In the genomic region with DNA sequence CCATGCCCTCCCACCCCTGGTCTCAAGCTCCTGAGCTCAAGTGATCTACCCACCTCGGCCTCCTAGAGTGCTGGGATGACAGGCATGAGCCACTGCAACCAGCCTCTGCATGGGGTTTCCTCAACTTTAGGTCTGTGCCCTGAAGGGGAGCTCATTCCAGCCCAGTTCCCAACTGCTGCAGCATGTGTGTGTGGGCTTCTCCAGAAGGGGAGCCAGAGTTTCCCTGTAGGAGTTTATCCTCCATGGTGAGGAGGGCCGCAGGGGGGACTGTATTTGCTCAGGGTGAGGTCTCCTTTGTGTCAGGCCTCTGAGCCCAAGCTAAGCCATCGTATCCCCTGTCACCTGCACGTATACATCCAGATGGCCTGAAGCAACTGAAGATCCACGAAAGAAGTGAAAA, we compare ENCODE assay signal across 27 cellular contexts. TPM values are rescaled to one million over a fixed set of nuclear protein-coding genes. Genes with fewer than 3 reads are reported as not detected.
A peak's percentile ranks its signal among the peaks of the same experiment; 100 is the strongest.
DNase-seq lines count a peak whose midpoint lies in the region; ATAC-seq, FAIRE-seq and TF ChIP-seq lines count a peak whose summit lies in the region.
"Had no signal": no experiment of that assay in that cellular context is flagged by ENCODE, and none has a peak within 500 bp of the region (broad histone marks: within the 10 kb centered on the region; RNA-seq: fewer than 3 reads in every experiment).

No MANE protein-coding gene starts in this region.

- peak overlapping the region; percentile 87 for H3K27ac Mint-ChIP-seq in progenitor cell of endocrine pancreas
- H3K27ac Mint-ChIP-seq: CD4-positive, alpha-beta T cell; CD8-positive, alpha-beta memory T cell had no signal

- H4K20me1 ChIP-seq in HepG2 (ENCODE audit: insufficient read depth, low read length), result no peaks in the 10 kb centered on the region
- no peaks in the 10 kb centered on the region for H4K20me1 ChIP-seq in H1 (replicated peaks in 1 of 2; ENCODE audit: control insufficient read depth in 1 of 2, insufficient read depth in 2 of 2, low read length in 2 of 2)
- H4K20me1 ChIP-seq: BLaER1 treated with 17β-estradiol and CSF1 and Interleukin-3, amounts not matched to agents 10 nM and 100 nM had no signal

- no peak for TF ChIP-seq EP300 in HepG2 (IDR thresholded peaks at IDR 0.05; ENCODE audit: low read depth in 2 of 2, low read length in 2 of 2)
- TF ChIP-seq EP300 in HepG2 (CRISPR knock-in tag; IDR thresholded peaks at IDR 0.05; ENCODE audit: borderline replicate concordance), result no peak
- TF ChIP-seq EP300 in H1 (IDR thresholded peaks at IDR 0.05; ENCODE audit: borderline replicate concordance in 1 of 2, low read depth in 2 of 2, low read length in 2 of 2), result no peak

- H2BK12ac ChIP-seq in H1 (ENCODE audit: low read depth, low read length), result no peak overlapping the region

- CTCF ChIA-PET in HepG2 (lab: Yijun Ruan, JAX; ENCODE audit: low intra/inter-chr PET ratio, low total read pairs) (no interaction called here), H1 (lab: Charles Lee; ENCODE audit: partially characterized antibody) (interaction anchor here (0.8 to 1.0 kb wide), 3 partner anchors 9 to 171 kb away, joined by 3 to 5 read pairs (median 4); no protein-coding TSS in a partner anchor)

- H2AK5ac ChIP-seq in H1 (ENCODE audit: low read depth, low read length), result no peak overlapping the region

- no peak overlapping the region for H2BK5ac ChIP-seq in H1 (ENCODE audit: low read depth, low read length)

- TF ChIP-seq POLR2A in HepG2 (IDR thresholded peaks at IDR 0.05; ENCODE audit: insufficient read depth in 1 of 2, low read depth in 2 of 2, low read length in 2 of 2), result no peak
- no peak for TF ChIP-seq POLR2A in right lobe of liver (IDR thresholded peaks at IDR 0.05)
- TF ChIP-seq POLR2A in H1 (IDR thresholded peaks at IDR 0.05; ENCODE audit: control extremely low read depth in 1 of 2, low read depth in 2 of 2, low read length in 2 of 2), result no peak

- FAIRE-seq in HepG2 (lab: Jason Lieb, UNC) (no peak), H1 (lab: Jason Lieb, UNC) (no peak)
- FAIRE-seq: A549, D721Med, GM12878, GM18507 had no signal

- BruUV-seq in HepG2 (replicated peaks; lab: Mats Ljungman, UMichigan), result no TSS peak

- H3K18ac ChIP-seq in H1 (ENCODE audit: extremely low read depth, low read length), result no peak overlapping the region

- H2BK15ac ChIP-seq in H1 (ENCODE audit: low read length), result no peak overlapping the region

- H2BK120ac ChIP-seq in H1 (replicated peaks; ENCODE audit: low read depth, low read length), result no peak overlapping the region

- H3K4me1 Mint-ChIP-seq in progenitor cell of endocrine pancreas (ENCODE audit: low read depth), result peaks cover 41% of the 10 kb centered on the region
- H3K4me1 Mint-ChIP-seq: CD14-positive monocyte had no signal

- intact Hi-C loops in HepG2 (cut with micrococcal nuclease; ENCODE audit: unreplicated experiment) (no loop called here), right lobe of liver (cut with DNase I) (no loop called here)

- no peak for TF ChIP-seq RAD21 in HepG2 (CRISPR knock-in tag; IDR thresholded peaks at IDR 0.05)
- peak in 1 of 2 experiments; percentile 18; a peak in 1 of 4 replicates for TF ChIP-seq RAD21 in H1 (IDR thresholded peaks at IDR 0.05 in 1 of 2, conservative IDR thresholded peaks at IDR 0.05 in 1 of 2; ENCODE audit: low read depth in 2 of 2, low read length in 2 of 2)
- no peak for TF ChIP-seq RAD21 in liver (IDR thresholded peaks at IDR 0.05)

- H3K23me2 ChIP-seq in H1 (ENCODE audit: low read depth, low read length), result no peaks in the 10 kb centered on the region

- peaks cover 10% of the 10 kb centered on the region for H3K36me3 Mint-ChIP-seq in progenitor cell of endocrine pancreas (ENCODE audit: insufficient read depth)
- H3K36me3 Mint-ChIP-seq: CD14-positive monocyte had no signal

- H3K4me2 ChIP-seq in HepG2 (ENCODE audit: low read depth, low read length) (no peak overlapping the region), H1 (ENCODE audit: insufficient read depth in 1 of 2, low read depth in 2 of 2, low read length in 2 of 2) (no peak overlapping the region)
- H3K4me2 ChIP-seq: A549; BLaER1 treated with 17β-estradiol and CSF1 and Interleukin-3, amounts not matched to agents 10 nM and 100 nM had no signal

- DNase-seq in HepG2 (ENCODE audit: low spot score) (no peak), right lobe of liver (no peak), H1 (ENCODE audit: low read depth in 1 of 2, low spot score in 2 of 2) (no peak), progenitor cell of endocrine pancreas (ENCODE audit: low spot score, unreplicated experiment) (no peak), SIG-M5 treated with dmso at 0.1 percent for 504 hours (lab: John Stamatoyannopoulos, UW; ENCODE audit: unreplicated experiment) (no peak), NCI-H1436 treated with DMSO at 0.1 percent for 48 hours (lab: John Stamatoyannopoulos, UW) (no peak)
- DNase-seq: 8988T; ACHN; AML-193; BE2C; CD4-positive, alpha-beta T cell; CD8-positive, alpha-beta memory T cell; DMS 273 treated with DMSO at 0.1 percent for 48 hours; DMS79; EL; GDM1; GOT3; H7 had no signal

- H2AFZ ChIP-seq in HepG2 (ENCODE audit: low read length) (no peak overlapping the region), H1 (ENCODE audit: low read length) (no peak overlapping the region)

- no peak overlapping the region for H4K8ac ChIP-seq in H1 (ENCODE audit: extremely low read depth, insufficient read depth, low read length)

- H4K5ac ChIP-seq in H1 (ENCODE audit: insufficient read length, low read depth, low read length), result no peak overlapping the region

- peak; percentile 65 for ATAC-seq in HepG2
- ATAC-seq in right lobe of liver, result no peak
- no peak for ATAC-seq in HG03442 (IDR thresholded peaks at IDR 0.05; ENCODE audit: unreplicated experiment)
- ATAC-seq: A549, GM12878, HCT116 had no signal

- H3K4me3 ChIP-seq in HepG2 (replicated peaks in 1 of 3; ENCODE audit: insufficient read depth in 1 of 3, low read depth in 2 of 3, low read length in 3 of 3) (no peak overlapping the region), right lobe of liver (no peak overlapping the region), H1 (ENCODE audit: extremely low read depth in 1 of 4, insufficient read depth in 2 of 4, low read depth in 3 of 4, low read length in 4 of 4) (no peak overlapping the region), liver (ENCODE audit: low read depth in 1 of 3, low read length in 3 of 3) (peak overlapping the region in 2 of 3 donors; percentile 11 to 28)
- H3K4me3 ChIP-seq: A549; BLaER1 treated with 17β-estradiol and CSF1 and Interleukin-3, amounts not matched to agents 10 nM and 100 nM; GM12878 had no signal

- no peak overlapping the region for H2BK20ac ChIP-seq in H1 (ENCODE audit: low read length)

- H3K79me2 ChIP-seq in HepG2 (ENCODE audit: insufficient read depth, low read length) (no peaks in the 10 kb centered on the region), H1 (ENCODE audit: control insufficient read depth in 1 of 2, insufficient read depth in 2 of 2, low read length in 2 of 2) (no peaks in the 10 kb centered on the region)

- H3K4ac ChIP-seq in H1 (replicated peaks; ENCODE audit: insufficient read length, low read depth, low read length), result no peak overlapping the region

- no peak overlapping the region for H3K56ac ChIP-seq in H1 (replicated peaks; ENCODE audit: insufficient read length, low read depth, low read length)

- H3K36me3 ChIP-seq in HepG2 (replicated peaks in 1 of 2; ENCODE audit: control insufficient read depth in 1 of 2, insufficient read depth in 2 of 2, low read length in 2 of 2), result no peaks in the 10 kb centered on the region
- no peaks in the 10 kb centered on the region for H3K36me3 ChIP-seq in right lobe of liver
- peaks cover 0 to 7% (median 0%) of the 10 kb centered on the region in 4 experiments; a peak in 2 of 8 replicates for H3K36me3 ChIP-seq in H1 (ENCODE audit: control insufficient read depth in 2 of 4, insufficient read depth in 4 of 4, low read length in 3 of 4)
- H3K36me3 ChIP-seq in liver (ENCODE audit: control insufficient read depth in 4 of 4, insufficient read depth in 3 of 4, low read depth in 1 of 4, low read length in 3 of 4), result no peaks in the 10 kb centered on the region
- H3K36me3 ChIP-seq: BE2C; BLaER1 treated with 17β-estradiol and CSF1 and Interleukin-3, amounts not matched to agents 10 nM and 100 nM had no signal

- peaks cover 14% of the 10 kb centered on the region; the same call in 1 of the 2 replicates for H3K4me1 ChIP-seq in HepG2 (ENCODE audit: insufficient read depth, low read length)
- H3K4me1 ChIP-seq in right lobe of liver, result no peaks in the 10 kb centered on the region
- peaks cover 2 to 14% (median 10%) of the 10 kb centered on the region in 4 experiments; a peak in 5 of 7 replicates for H3K4me1 ChIP-seq in H1 (replicated peaks in 1 of 4; ENCODE audit: control insufficient read depth in 3 of 4, insufficient read depth in 4 of 4, low read length in 3 of 4)
- H3K4me1 ChIP-seq in liver (ENCODE audit: control insufficient read depth in 4 of 4, insufficient read depth in 4 of 4, low read length in 3 of 4), result no peaks in the 10 kb centered on the region
- H3K4me1 ChIP-seq: A549, BE2C had no signal

- no peak overlapping the region for H3K27ac ChIP-seq in HepG2 (ENCODE audit: extremely low read length, insufficient read depth, low read length)
- H3K27ac ChIP-seq in right lobe of liver, result no peak overlapping the region
- H3K27ac ChIP-seq in H1 (ENCODE audit: low read depth, low read length), result no peak overlapping the region
- H3K27ac ChIP-seq in liver (ENCODE audit: low read depth in 1 of 2, low read length in 2 of 2), result no peak overlapping the region
- H3K27ac ChIP-seq: A549; BLaER1 treated with 17β-estradiol and CSF1 and Interleukin-3, amounts not matched to agents 10 nM and 100 nM had no signal

- no peak overlapping the region for H4K91ac ChIP-seq in H1 (replicated peaks; ENCODE audit: insufficient read length, low read length)

- no peak for TF ChIP-seq CTCF in HepG2 (CRISPR knock-in tag; IDR thresholded peaks at IDR 0.05)
- no peak for TF ChIP-seq CTCF in right lobe of liver (IDR thresholded peaks at IDR 0.05)
- peak in 2 of 3 experiments; percentile 18 to 23; a peak in 2 of 4 replicates for TF ChIP-seq CTCF in H1 (IDR thresholded peaks at IDR 0.05; ENCODE audit: control extremely low read depth in 1 of 3, insufficient read depth in 1 of 3, low read depth in 1 of 3, low read length in 3 of 3)
- TF ChIP-seq CTCF in liver (IDR thresholded peaks at IDR 0.05; ENCODE audit: low read depth, low read length, missing input control), result no peak
- TF ChIP-seq CTCF in progenitor cell of endocrine pancreas (IDR thresholded peaks at IDR 0.05; ENCODE audit: unreplicated experiment), result peak; percentile 38

- 10% methylated on average over 5 of the region's 5 CpGs for WGBS in HepG2 (ENCODE audit: low lambda C conversion rate)
- WGBS in right lobe of liver (ENCODE audit: insufficient coverage, low coverage, low lambda C conversion rate, missing lambda C conversion rate), result 69% methylated on average over 5 of the region's 5 CpGs
- 85% methylated on average over 5 of the region's 5 CpGs; no CpG with 5 or more reads in 1 of the 2 experiments for WGBS in H1 (ENCODE audit: extremely low coverage in 1 of 2, insufficient coverage in 1 of 2, insufficient read length in 1 of 2, insufficient replicate concordance in 2 of 2, low coverage in 1 of 2, low lambda C conversion rate in 2 of 2, missing lambda C conversion rate in 1 of 2), 2 experiments
- WGBS in liver, result 55% methylated on average over 5 of the region's 5 CpGs

- H3K23ac ChIP-seq in H1 (ENCODE audit: insufficient read length), result no peak overlapping the region

- H3K79me1 ChIP-seq in H1 (ENCODE audit: low read depth, low read length), result no peaks in the 10 kb centered on the region

- H3K9ac ChIP-seq in HepG2 (ENCODE audit: insufficient read depth, low read depth, low read length), result no peak overlapping the region
- H3K9ac ChIP-seq in H1 (replicated peaks in 1 of 4; ENCODE audit: extremely low read depth in 1 of 4, low read depth in 3 of 4, low read length in 3 of 4), result no peak overlapping the region
- H3K9ac ChIP-seq in liver (ENCODE audit: low read depth in 1 of 2, low read length in 2 of 2), result no peak overlapping the region
- H3K9ac ChIP-seq: BLaER1 treated with 17β-estradiol and CSF1 and Interleukin-3, amounts not matched to agents 10 nM and 100 nM had no signal

- H3K9me3 Mint-ChIP-seq in progenitor cell of endocrine pancreas (ENCODE audit: low read depth), result no peaks in the 10 kb centered on the region

- no peaks in the 10 kb centered on the region; a peak in 1 of 5 replicates for H3K27me3 ChIP-seq in HepG2 (ENCODE audit: control insufficient read depth in 1 of 2, insufficient read depth in 2 of 2, low read length in 2 of 2)
- no peaks in the 10 kb centered on the region for H3K27me3 ChIP-seq in right lobe of liver
- no peaks in the 10 kb centered on the region for H3K27me3 ChIP-seq in H1 (replicated peaks in 1 of 4; ENCODE audit: control insufficient read depth in 3 of 4, extremely low read depth in 1 of 4, insufficient read depth in 3 of 4, low read length in 3 of 4)
- H3K27me3 ChIP-seq in liver (ENCODE audit: control insufficient read depth in 4 of 4, insufficient read depth in 4 of 4, low read length in 3 of 4), result peaks cover 0 to 3% (median 0%) of the 10 kb centered on the region in 4 donors
- H3K27me3 ChIP-seq: BE2C; BLaER1 treated with 17β-estradiol and CSF1 and Interleukin-3, amounts not matched to agents 10 nM and 100 nM had no signal

- POLR2A ChIA-PET in HepG2 (lab: Yijun Ruan, JAX) (no interaction called here), H1 (lab: Charles Lee; ENCODE audit: partially characterized antibody) (interaction anchor here (1.0 kb wide), 1 partner anchor 11 kb away, joined by 4 read pairs; no protein-coding TSS in a partner anchor)

- H3K14ac ChIP-seq in H1 (ENCODE audit: insufficient read length), result no peak overlapping the region

- in situ Hi-C loops in HepG2 (cut with HindIII; ENCODE audit: extremely low pct_ligation_motif_present, low pct_unique_long_range_greater_than_20kb), result no loop called here

- peaks cover 43% of the 10 kb centered on the region for H3K9me3 ChIP-seq in HepG2 (ENCODE audit: low read length)
- no peaks in the 10 kb centered on the region for H3K9me3 ChIP-seq in right lobe of liver
- no peaks in the 10 kb centered on the region for H3K9me3 ChIP-seq in H1 (ENCODE audit: insufficient read depth in 2 of 2, low read depth in 1 of 2, low read length in 1 of 2)
- peaks cover 19 to 41% (median 25%) of the 10 kb centered on the region in 4 donors for H3K9me3 ChIP-seq in liver (ENCODE audit: control insufficient read depth in 4 of 4, low read length in 3 of 4)
- H3K9me3 ChIP-seq: BE2C had no signal

- H3K27me3 Mint-ChIP-seq in progenitor cell of endocrine pancreas, result no peaks in the 10 kb centered on the region
- H3K27me3 Mint-ChIP-seq: CD4-positive, alpha-beta T cell had no signal

- no peak overlapping the region for H3K4me3 Mint-ChIP-seq in progenitor cell of endocrine pancreas (ENCODE audit: low read depth)
- H3K4me3 Mint-ChIP-seq: CD14-positive monocyte; CD4-positive, alpha-beta T cell; CD8-positive, alpha-beta memory T cell had no signal

RNA-seq across cellular contexts. Expression of a gene that starts 11.3 kb away (rescaled TPM):
- total RNA-seq in HepG2 (2016; rRNA removed; fragmentation: Illumina TruSeq; extraction: Trizol), result 7.4 and 17.5 TPM in 2 replicates
- total RNA-seq in HepG2 (2016; cell fraction: cytosol; rRNA removed; fragmentation: Illumina TruSeq; extraction: Trizol; ENCODE audit: low read depth), result 1.5 and 2.7 TPM in 2 replicates
- total RNA-seq in HepG2 (2016; cell fraction: insoluble cytoplasmic fraction; rRNA removed; fragmentation: Illumina TruSeq; extraction: Trizol), result 7.6 and 14.1 TPM in 2 replicates
- 5.1 and 6.2 TPM in 2 replicates for total RNA-seq in HepG2 (2016; cell fraction: membrane; rRNA removed; fragmentation: Illumina TruSeq; extraction: Trizol)
- 8.7 and 11.8 TPM in 2 replicates for total RNA-seq in HepG2 (2016; cell fraction: nucleus; rRNA removed; fragmentation: Illumina TruSeq; extraction: Trizol)
- 3.0 and 3.3 TPM in 2 replicates for polyA plus RNA-seq in HepG2 (2011; rRNA removed)
- polyA plus RNA-seq in HepG2 (2011; cell fraction: cytosol; rRNA removed), result 1.2 and 2.1 TPM in 2 replicates
- 3.7 and 5.5 TPM in 2 replicates for polyA plus RNA-seq in HepG2 (2011; cell fraction: nucleus; rRNA removed)
- polyA plus RNA-seq in HepG2 (2012), result 1.4 and 1.7 TPM in 2 replicates
- 0.03 and 0.27 TPM in 2 replicates for polyA plus RNA-seq in HepG2 (2016; cell fraction: cytosol; fragmentation: Illumina TruSeq; extraction: Trizol; ENCODE audit: low read depth)
- 2.4 and 3.5 TPM in 2 replicates for polyA plus RNA-seq in HepG2 (2016; cell fraction: insoluble cytoplasmic fraction; fragmentation: Illumina TruSeq; extraction: Trizol; ENCODE audit: low read depth)
- 0.37 and 0.50 TPM in 2 replicates for polyA plus RNA-seq in HepG2 (2016; cell fraction: membrane; fragmentation: Illumina TruSeq; extraction: Trizol; ENCODE audit: low read depth)
- 5.9 and 8.6 TPM in 2 replicates for polyA plus RNA-seq in HepG2 (2016; cell fraction: nucleus; fragmentation: Illumina TruSeq; extraction: Trizol; ENCODE audit: insufficient read depth, low read depth)
- polyA minus RNA-seq in HepG2 (2011; rRNA and poly(A)+ RNA removed; ENCODE audit: low replicate concordance), result 2.8 and 6.5 TPM in 2 replicates
- polyA minus RNA-seq in HepG2 (2011; cell fraction: cytosol; rRNA and poly(A)+ RNA removed), result 3.8 and 6.8 TPM in 2 replicates
- polyA minus RNA-seq in HepG2 (2011; cell fraction: nucleus; rRNA and poly(A)+ RNA removed), result 13.0 and 22.6 TPM in 2 replicates
- 10 to 100 TPM in 1 of 6 experiments, 1 to 10 TPM in 5; 3.3 to 12.3 (median 5.8) TPM for total RNA-seq in right lobe of liver
- total RNA-seq in H1 (2021; fragmentation: NEBNext Ultra II Directional; extraction: Animal tissue kit (Norgen Biotek cat#: 25700)), result 23.1 and 25.9 TPM in 2 replicates
- 2.6 and 3.9 TPM in 2 replicates for polyA plus RNA-seq in H1 (2011; rRNA removed)
- polyA plus RNA-seq in H1 (2011; cell fraction: cytosol; rRNA removed), result 5.3 TPM
- 2.9 TPM for polyA plus RNA-seq in H1 (2011; cell fraction: nucleus; rRNA removed)
- 3.9 to 8.6 TPM (median 5.6 TPM) in 4 replicates for polyA plus RNA-seq in H1 (2012, experiment 1 of 2)
- polyA plus RNA-seq in H1 (2012, experiment 2 of 2), result 0.87 TPM
- 8.9 TPM for polyA plus RNA-seq in H1 (2013, experiment 1 of 2)
- polyA plus RNA-seq in H1 (2013, experiment 2 of 2), result 9.0 TPM
- 25.5 and 41.6 TPM in 2 replicates for polyA minus RNA-seq in H1 (2011; rRNA and poly(A)+ RNA removed)
- 16.7 TPM for polyA minus RNA-seq in H1 (2011; cell fraction: cytosol; rRNA and poly(A)+ RNA removed)
- 27.7 TPM for polyA minus RNA-seq in H1 (2011; cell fraction: nucleus; rRNA and poly(A)+ RNA removed)
- 1 to 10 TPM; 8.7 to 9.4 TPM for total RNA-seq in liver
- 1 to 10 TPM in 1 of 2 donors, under 1 TPM in 1; 0.88 to 1.7 TPM for polyA plus RNA-seq in liver
- 38.6 and 41.6 TPM in 2 replicates for total RNA-seq in progenitor cell of endocrine pancreas

RNA-seq across cellular contexts. Expression of a gene that starts 53.9 kb away (rescaled TPM):
- total RNA-seq in HepG2 (2016; rRNA removed; fragmentation: Illumina TruSeq; extraction: Trizol) (6.3 and 7.7 TPM in 2 replicates), right lobe of liver (1 to 10 TPM; 2.5 to 6.4 (median 4.0) TPM), liver (10 to 100 TPM in 1 of 2 donors, 1 to 10 TPM in 1; 4.9 to 12.8 TPM), progenitor cell of endocrine pancreas (29.7 and 34.7 TPM in 2 replicates)
- total RNA-seq in HepG2 (2016; cell fraction: cytosol; rRNA removed; fragmentation: Illumina TruSeq; extraction: Trizol; ENCODE audit: low read depth), result 1.1 and 2.6 TPM in 2 replicates
- 6.6 and 8.1 TPM in 2 replicates for total RNA-seq in HepG2 (2016; cell fraction: insoluble cytoplasmic fraction; rRNA removed; fragmentation: Illumina TruSeq; extraction: Trizol)
- 3.1 and 4.0 TPM in 2 replicates for total RNA-seq in HepG2 (2016; cell fraction: membrane; rRNA removed; fragmentation: Illumina TruSeq; extraction: Trizol)
- 5.7 and 10.0 TPM in 2 replicates for total RNA-seq in HepG2 (2016; cell fraction: nucleus; rRNA removed; fragmentation: Illumina TruSeq; extraction: Trizol)
- polyA plus RNA-seq in HepG2 (2011; rRNA removed) (4.5 and 5.0 TPM in 2 replicates), H1 (2011; rRNA removed) (4.9 and 5.2 TPM in 2 replicates), liver (1 to 10 TPM in 1 of 2 donors, under 1 TPM in 1; 0.75 to 1.1 TPM)
- 1.6 and 2.2 TPM in 2 replicates for polyA plus RNA-seq in HepG2 (2011; cell fraction: cytosol; rRNA removed)
- 5.8 and 6.5 TPM in 2 replicates for polyA plus RNA-seq in HepG2 (2011; cell fraction: nucleus; rRNA removed)
- polyA plus RNA-seq in HepG2 (2012), result 1.7 and 2.9 TPM in 2 replicates
- 0.11 and 0.12 TPM in 2 replicates for polyA plus RNA-seq in HepG2 (2016; cell fraction: cytosol; fragmentation: Illumina TruSeq; extraction: Trizol; ENCODE audit: low read depth)
- 2.8 and 3.7 TPM in 2 replicates for polyA plus RNA-seq in HepG2 (2016; cell fraction: insoluble cytoplasmic fraction; fragmentation: Illumina TruSeq; extraction: Trizol; ENCODE audit: low read depth)
- polyA plus RNA-seq in HepG2 (2016; cell fraction: membrane; fragmentation: Illumina TruSeq; extraction: Trizol; ENCODE audit: low read depth), result 0.38 and 0.49 TPM in 2 replicates
- polyA plus RNA-seq in HepG2 (2016; cell fraction: nucleus; fragmentation: Illumina TruSeq; extraction: Trizol; ENCODE audit: insufficient read depth, low read depth), result 5.5 and 7.9 TPM in 2 replicates
- polyA minus RNA-seq in HepG2 (2011; rRNA and poly(A)+ RNA removed; ENCODE audit: low replicate concordance), result 6.0 and 8.1 TPM in 2 replicates
- polyA minus RNA-seq in HepG2 (2011; cell fraction: cytosol; rRNA and poly(A)+ RNA removed), result 4.0 and 5.3 TPM in 2 replicates
- polyA minus RNA-seq in HepG2 (2011; cell fraction: nucleus; rRNA and poly(A)+ RNA removed), result 16.4 and 19.3 TPM in 2 replicates
- 16.5 and 18.7 TPM in 2 replicates for total RNA-seq in H1 (2021; fragmentation: NEBNext Ultra II Directional; extraction: Animal tissue kit (Norgen Biotek cat#: 25700))
- 6.5 TPM for polyA plus RNA-seq in H1 (2011; cell fraction: cytosol; rRNA removed)
- polyA plus RNA-seq in H1 (2011; cell fraction: nucleus; rRNA removed), result 7.0 TPM
- polyA plus RNA-seq in H1 (2012, experiment 1 of 2), result 5.2 to 10.5 TPM (median 6.4 TPM) in 4 replicates
- 0.68 TPM for polyA plus RNA-seq in H1 (2012, experiment 2 of 2)
- polyA plus RNA-seq in H1 (2013, experiment 1 of 2), result 9.3 TPM
- polyA plus RNA-seq in H1 (2013, experiment 2 of 2), result 8.7 TPM
- 25.5 and 25.7 TPM in 2 replicates for polyA minus RNA-seq in H1 (2011; rRNA and poly(A)+ RNA removed)
- 10.3 TPM for polyA minus RNA-seq in H1 (2011; cell fraction: cytosol; rRNA and poly(A)+ RNA removed)
- 23.5 TPM for polyA minus RNA-seq in H1 (2011; cell fraction: nucleus; rRNA and poly(A)+ RNA removed)

Comparison
In these comparisons a context has a peak if more than half of its experiments do, and no peak if none do; other contexts are left out.
1. H3K4me3 ChIP-seq: peak in liver (2 of 3); none in HepG2 (0 of 3), right lobe of liver (0 of 3) and H1 (0 of 4).
2. CTCF ChIP-seq: peak in H1 (2 of 3) and progenitor cell of endocrine pancreas (single experiment); none in HepG2 (single experiment), right lobe of liver (0 of 4) and liver (single experiment).